ENCODE assay signal across 8 cellular contexts in genomic region chr11:62786318-62787004, GRCh38. TPM values are rescaled to one million over a fixed set of nuclear protein-coding genes. Genes with fewer than 3 reads are reported as not detected.
DNase-seq lines count a peak whose midpoint lies in the region; ATAC-seq, FAIRE-seq and TF ChIP-seq lines count a peak whose summit lies in the region.

No MANE protein-coding gene starts in this region.

- TF ChIP-seq CTCF in GM12875 (IDR thresholded peaks at IDR 0.05; ENCODE audit: borderline replicate concordance, insufficient read depth, low read depth, low read length) (peak; percentile 100), right atrium auricular region (IDR thresholded peaks at IDR 0.05) (peak; percentile 89 to 94)

- no peaks in the 10 kb centered on the region for H3K27me3 ChIP-seq in right atrium auricular region

- H3K9me3 ChIP-seq in right atrium auricular region, result no peaks in the 10 kb centered on the region

- peaks cover 27% of the 10 kb centered on the region for H3K36me3 Mint-ChIP-seq in T-helper 2 cell treated with Interferon-gamma antibody and Interleukin-4, amounts not matched to agents 5 μg/mL and 100 μg/mL, for 36 hours (ENCODE audit: low read depth)

- peaks cover 34% of the 10 kb centered on the region for H3K4me1 Mint-ChIP-seq in T-helper 2 cell treated with Interferon-gamma antibody and Interleukin-4, amounts not matched to agents 5 μg/mL and 100 μg/mL, for 36 hours (ENCODE audit: low read depth)

- peak overlapping the region; percentile 83 for H3K27ac Mint-ChIP-seq in T-helper 2 cell treated with Interferon-gamma antibody and Interleukin-4, amounts not matched to agents 5 μg/mL and 100 μg/mL, for 36 hours

- no peak for FAIRE-seq in urothelium cell line (lab: Jason Lieb, UNC)

- H3K4me3 Mint-ChIP-seq in T-helper 2 cell treated with Interferon-gamma antibody and Interleukin-4, amounts not matched to agents 5 μg/mL and 100 μg/mL, for 36 hours, result peak overlapping the region; percentile 90

- peak overlapping the region; percentile 98 to 100 for H3K27ac ChIP-seq in right atrium auricular region

- no peaks in the 10 kb centered on the region for H3K9me3 Mint-ChIP-seq in T-helper 2 cell treated with Interferon-gamma antibody and Interleukin-4, amounts not matched to agents 5 μg/mL and 100 μg/mL, for 36 hours

- peaks cover 0 to 38% of the 10 kb centered on the region in 2 donors for H3K4me1 ChIP-seq in right atrium auricular region

- peak; percentile 25 for DNase-seq in NCI-H1436 treated with DMSO at 0.1 percent for 48 hours (lab: John Stamatoyannopoulos, UW)
- peak; percentile 87 for DNase-seq in T-helper 2 cell treated with Interferon-gamma antibody and Interleukin-4, amounts not matched to agents 5 μg/mL and 100 μg/mL, for 36 hours (ENCODE audit: low spot score)
- DNase-seq in anterior cingulate cortex (lab: John Stamatoyannopoulos, UW), result peak in 57 of 58 donors; percentile 23 to 83 (median 69)
- DNase-seq in right atrium auricular region (ENCODE audit: low spot score), result peak; percentile 92
- DNase-seq in putamen (ENCODE audit: low spot score), result peak; percentile 81
- peak; percentile 90 for DNase-seq in urothelium cell line (ENCODE audit: low spot score)

- H3K4me3 ChIP-seq in GM12875 (ENCODE audit: low read depth, low read length) (peak overlapping the region; percentile 93), right atrium auricular region (peak overlapping the region; percentile 90 to 99)

- H3K27me3 Mint-ChIP-seq in T-helper 2 cell treated with Interferon-gamma antibody and Interleukin-4, amounts not matched to agents 5 μg/mL and 100 μg/mL, for 36 hours (ENCODE audit: low read depth), result no peaks in the 10 kb centered on the region

- H3K36me3 ChIP-seq in right atrium auricular region, result peaks cover 19% of the 10 kb centered on the region

- peak; percentile 63 for ATAC-seq in HG02840 (IDR thresholded peaks at IDR 0.05; ENCODE audit: low FRiP score, unreplicated experiment)

RNA-seq across cellular contexts. Expression of gene TMEM179B, which starts 0.7 kb away (rescaled TPM):
- 10 to 100 TPM; 42.5 to 44.8 TPM for total RNA-seq in right atrium auricular region

RNA-seq across cellular contexts. Expression of gene TMEM223, which starts 5.3 kb away (rescaled TPM):
- 10 to 100 TPM; 27.7 TPM for total RNA-seq in right atrium auricular region

RNA-seq across cellular contexts. Expression of gene TAF6L, which starts 15.3 kb away (rescaled TPM):
- total RNA-seq in right atrium auricular region, result 1 to 10 TPM; 5.8 to 9.5 TPM

RNA-seq across cellular contexts. Expression of gene NXF1, which starts 18.8 kb away (rescaled TPM):
- total RNA-seq in right atrium auricular region, result 10 to 100 TPM; 33.9 to 35.9 TPM

RNA-seq across cellular contexts. Expression of gene POLR2G, which starts 25.1 kb away (rescaled TPM):
- total RNA-seq in right atrium auricular region, result 10 to 100 TPM; 32.9 to 34.8 TPM

Comparison
In these comparisons a context has a peak if more than half of its experiments do, and no peak if none do; other contexts are left out.
1. Peak in every context shown above with its lines: DNase-seq, ATAC-seq, H3K4me3 ChIP-seq and H3K27ac ChIP-seq.
2. DNase-seq: peak in every context shown above with its lines; median percentile 92 in right atrium auricular region; 90 in urothelium cell line; 87 in T-helper 2 cell treated with Interferon-gamma antibody and Interleukin-4, amounts not matched to agents 5 μg/mL and 100 μg/mL, for 36 hours; 81 in putamen; 69 in anterior cingulate cortex; 25 in NCI-H1436 treated with DMSO at 0.1 percent for 48 hours.